ENCODE assay signal across 26 cellular contexts in genomic region chr11:22082178-22082577, GRCh38.
DNase-seq lines count a peak whose midpoint lies in the region; ATAC-seq, FAIRE-seq and TF ChIP-seq lines count a peak whose summit lies in the region.
"Had no signal": no experiment of that assay in that cellular context is flagged by ENCODE, and none has a peak within 500 bp of the region (broad histone marks: within the 10 kb centered on the region; RNA-seq: fewer than 3 reads in every experiment).

No MANE protein-coding gene starts in this region.

- TF ChIP-seq RAD21 in liver (IDR thresholded peaks at IDR 0.05) (no peak), HepG2 (CRISPR knock-in tag; IDR thresholded peaks at IDR 0.05) (no peak)

- TF ChIP-seq POLR2A in HepG2 (IDR thresholded peaks at IDR 0.05; ENCODE audit: insufficient read depth in 1 of 2, low read depth in 2 of 2, low read length in 2 of 2) (no peak), body of pancreas (IDR thresholded peaks at IDR 0.05) (no peak), heart left ventricle (IDR thresholded peaks at IDR 0.05) (no peak)

- no peaks in the 10 kb centered on the region for H3K27me3 ChIP-seq in liver (ENCODE audit: control insufficient read depth in 4 of 4, insufficient read depth in 4 of 4, low read length in 3 of 4)
- H3K27me3 ChIP-seq in HepG2 (ENCODE audit: control insufficient read depth in 1 of 2, insufficient read depth in 2 of 2, low read length in 2 of 2): no peaks in the 10 kb centered on the region
- no peaks in the 10 kb centered on the region for H3K27me3 ChIP-seq in body of pancreas
- no peaks in the 10 kb centered on the region for H3K27me3 ChIP-seq in pancreas
- H3K27me3 ChIP-seq in heart left ventricle: no peaks in the 10 kb centered on the region
- H3K27me3 ChIP-seq: BE2C; BLaER1 treated with 17β-estradiol and CSF1 and Interleukin-3, amounts not matched to agents 10 nM and 100 nM had no signal

- intact Hi-C loops in HepG2 (cut with micrococcal nuclease; ENCODE audit: unreplicated experiment): no loop called here
- intact Hi-C loops in body of pancreas (cut with DNase I): no loop called here
- intact Hi-C loops in pancreas (cut with DNase I): no loop called here
- intact Hi-C loops in heart left ventricle (cut with DNase I): no loop called here

- H3K9ac ChIP-seq in liver (ENCODE audit: low read depth in 1 of 2, low read length in 2 of 2) (no peak overlapping the region), HepG2 (ENCODE audit: insufficient read depth, low read depth, low read length) (no peak overlapping the region)
- H3K9ac ChIP-seq: BLaER1 treated with 17β-estradiol and CSF1 and Interleukin-3, amounts not matched to agents 10 nM and 100 nM had no signal

- no peaks in the 10 kb centered on the region for H4K20me1 ChIP-seq in HepG2 (ENCODE audit: insufficient read depth, low read length)
- H4K20me1 ChIP-seq: BLaER1 treated with 17β-estradiol and CSF1 and Interleukin-3, amounts not matched to agents 10 nM and 100 nM had no signal

- ATAC-seq in HepG2 (no peak), body of pancreas (peak; percentile 41), left lobe of liver (peak; percentile 8), pancreas (peak; percentile 21 to 61 (median 56)), heart left ventricle (no peak)
- ATAC-seq: CD8-positive, alpha-beta T cell; GM12878 had no signal

- H3K79me2 ChIP-seq in HepG2 (ENCODE audit: insufficient read depth, low read length): no peaks in the 10 kb centered on the region

- H3K4me1 ChIP-seq in liver (ENCODE audit: control insufficient read depth in 4 of 4, insufficient read depth in 4 of 4, low read length in 3 of 4) (peaks cover 4 to 34% (median 27%) of the 10 kb centered on the region in 4 donors), HepG2 (ENCODE audit: insufficient read depth, low read length) (no peaks in the 10 kb centered on the region), body of pancreas (peaks cover 56% of the 10 kb centered on the region), pancreas (peaks cover 26 to 53% (median 26%) of the 10 kb centered on the region in 3 donors), heart left ventricle (peaks cover 0 to 10% (median 0%) of the 10 kb centered on the region in 12 donors)
- H3K4me1 ChIP-seq: BE2C, Caco-2 had no signal

- CTCF ChIA-PET in HepG2 (lab: Yijun Ruan, JAX; ENCODE audit: low intra/inter-chr PET ratio, low total read pairs): no interaction called here

- no peak for FAIRE-seq in HepG2 (lab: Jason Lieb, UNC)
- no peak for FAIRE-seq in pancreas (lab: Jason Lieb, UNC)
- FAIRE-seq: D721Med, GM12878, GM12892, GM18507 had no signal

- no peaks in the 10 kb centered on the region for H3K36me3 ChIP-seq in liver (ENCODE audit: control insufficient read depth in 4 of 4, insufficient read depth in 3 of 4, low read depth in 1 of 4, low read length in 3 of 4)
- H3K36me3 ChIP-seq in HepG2 (replicated peaks in 1 of 2; ENCODE audit: control insufficient read depth in 1 of 2, insufficient read depth in 2 of 2, low read length in 2 of 2): no peaks in the 10 kb centered on the region
- no peaks in the 10 kb centered on the region for H3K36me3 ChIP-seq in body of pancreas (replicated peaks in 1 of 2; ENCODE audit: insufficient read depth in 1 of 2, low read depth in 2 of 2)
- no peaks in the 10 kb centered on the region for H3K36me3 ChIP-seq in pancreas
- no peaks in the 10 kb centered on the region for H3K36me3 ChIP-seq in heart left ventricle
- H3K36me3 ChIP-seq: BE2C had no signal

- H3K9me3 ChIP-seq in liver (ENCODE audit: control insufficient read depth in 4 of 4, low read length in 3 of 4) (no peaks in the 10 kb centered on the region), HepG2 (ENCODE audit: low read length) (peaks cover 29% of the 10 kb centered on the region), body of pancreas (no peaks in the 10 kb centered on the region), pancreas (no peaks in the 10 kb centered on the region), heart left ventricle (peaks cover 0 to 17% (median 0%) of the 10 kb centered on the region in 12 donors)
- H3K9me3 ChIP-seq: BE2C, Caco-2 had no signal

- H2AFZ ChIP-seq in HepG2 (ENCODE audit: low read length): no peak overlapping the region

- POLR2A ChIA-PET in HepG2 (lab: Yijun Ruan, JAX): no interaction called here

- H3K27ac ChIP-seq in liver (ENCODE audit: low read depth in 1 of 2, low read length in 2 of 2): peak overlapping the region; percentile 28 to 42
- H3K27ac ChIP-seq in HepG2 (ENCODE audit: extremely low read length, insufficient read depth, low read length): no peak overlapping the region
- peak overlapping the region; percentile 18 to 73 (median 53) for H3K27ac ChIP-seq in body of pancreas
- peak overlapping the region in 3 of 4 donors; percentile 60 to 66 (median 62) for H3K27ac ChIP-seq in pancreas
- no peak overlapping the region for H3K27ac ChIP-seq in heart left ventricle
- H3K27ac ChIP-seq: BLaER1 treated with 17β-estradiol and CSF1 and Interleukin-3, amounts not matched to agents 10 nM and 100 nM; C4-2B had no signal

- DNase-seq in HepG2 (ENCODE audit: low spot score) (no peak), body of pancreas (peak in 3 of 4 donors; percentile 22 to 37 (median 24)), left lobe of liver (ENCODE audit: low spot score) (no peak), pancreas (peak in 2 of 6 donors; percentile 12 to 13), heart left ventricle (no peak), DMS153 (lab: John Stamatoyannopoulos, UW) (no peak), NCI-H2107 treated with DMSO at 0.1 percent for 48 hours (lab: John Stamatoyannopoulos, UW; ENCODE audit: unreplicated experiment) (no peak)
- DNase-seq: 8988T; ACHN; BE2C; Caco-2; Calu3; CD4-positive, alpha-beta T cell; CD8-positive, alpha-beta T cell; DMS53; DMS79; DND-41; EL; GDM1 had no signal

- in situ Hi-C loops in HepG2 (cut with HindIII; ENCODE audit: extremely low pct_ligation_motif_present, low pct_unique_long_range_greater_than_20kb): no loop called here

- no peak overlapping the region for H3K4me3 ChIP-seq in liver (ENCODE audit: low read depth in 1 of 3, low read length in 3 of 3)
- H3K4me3 ChIP-seq in HepG2 (replicated peaks in 1 of 3; ENCODE audit: insufficient read depth in 1 of 3, low read depth in 2 of 3, low read length in 3 of 3): no peak overlapping the region
- H3K4me3 ChIP-seq in body of pancreas: no peak overlapping the region
- no peak overlapping the region for H3K4me3 ChIP-seq in pancreas
- H3K4me3 ChIP-seq in heart left ventricle: no peak overlapping the region
- H3K4me3 ChIP-seq: BLaER1 treated with 17β-estradiol and CSF1 and Interleukin-3, amounts not matched to agents 10 nM and 100 nM; GM12878 had no signal

- H3K4me2 ChIP-seq in HepG2 (ENCODE audit: low read depth, low read length): no peak overlapping the region

- no TSS peak for BruUV-seq in HepG2 (replicated peaks; lab: Mats Ljungman, UMichigan)

- TF ChIP-seq EP300 in HepG2 (IDR thresholded peaks at IDR 0.05; ENCODE audit: low read depth in 2 of 2, low read length in 2 of 2) (no peak), HepG2 (CRISPR knock-in tag; IDR thresholded peaks at IDR 0.05; ENCODE audit: borderline replicate concordance) (no peak)

- no peak for TF ChIP-seq CTCF in liver (IDR thresholded peaks at IDR 0.05; ENCODE audit: low read depth, low read length, missing input control)
- no peak for TF ChIP-seq CTCF in HepG2 (CRISPR knock-in tag; IDR thresholded peaks at IDR 0.05)
- no peak for TF ChIP-seq CTCF in body of pancreas (IDR thresholded peaks at IDR 0.05)
- TF ChIP-seq CTCF in pancreas (IDR thresholded peaks at IDR 0.05): no peak
- no peak for TF ChIP-seq CTCF in heart left ventricle (IDR thresholded peaks at IDR 0.05)

TF ChIP-seq in liver, 16 proteins besides CTCF, POLR2A, EP300 and RAD21 (continues in another document):
- no peak for TF ChIP-seq GABPA (IDR thresholded peaks at IDR 0.05 in 1 of 2, conservative IDR thresholded peaks at IDR 0.05 in 1 of 2)

TF ChIP-seq in HepG2, 621 proteins besides CTCF, POLR2A, EP300 and RAD21:
- no peak for TF ChIP-seq HOXA9 (CRISPR knock-in tag; IDR thresholded peaks at IDR 0.05; ENCODE audit: borderline replicate concordance)

Comparison
In these comparisons a context has a peak if more than half of its experiments do, and no peak if none do; other contexts are left out.
1. H3K27ac ChIP-seq: peak in liver (2 of 2), body of pancreas (4 of 4) and pancreas (3 of 4); none in HepG2 (single experiment) and heart left ventricle (0 of 12).
2. ATAC-seq: peak in body of pancreas (single experiment), left lobe of liver (single experiment) and pancreas (4 of 4); none in HepG2 (single experiment) and heart left ventricle (0 of 4).
3. DNase-seq: peak in body of pancreas (3 of 4); none in HepG2 (single experiment), left lobe of liver (single experiment), heart left ventricle (0 of 5), DMS153 (single experiment) and NCI-H2107 treated with DMSO at 0.1 percent for 48 hours (single experiment).